Comparison of ENCODE assay signal across 6 cellular contexts in genomic region chr1:89483757-89484077, GRCh38.
"Had no signal": no experiment of that assay in that cellular context is flagged by ENCODE, and none has a peak within 500 bp of the region (broad histone marks: within the 10 kb centered on the region; RNA-seq: fewer than 3 reads in every experiment).

No MANE protein-coding gene starts in this region.

- H3K4me1 ChIP-seq: ascending aorta had no signal

- H3K4me3 ChIP-seq: ascending aorta, cardiac muscle cell had no signal

- H3K27me3 ChIP-seq: ascending aorta, cardiac muscle cell had no signal

- H3K9me3 ChIP-seq: ascending aorta had no signal

- FAIRE-seq: bronchial epithelial cell had no signal

- DNase-seq: activated B cell treated with CpG ODN at 0.5 μM for 24 hours, activated gamma-delta T cell had no signal

- H3K36me3 ChIP-seq: ascending aorta, cardiac muscle cell had no signal

- H3K27ac ChIP-seq: ascending aorta, cardiac muscle cell, VCaP had no signal
